18 cellular contexts compared by ENCODE assay signal in the genomic region with DNA sequence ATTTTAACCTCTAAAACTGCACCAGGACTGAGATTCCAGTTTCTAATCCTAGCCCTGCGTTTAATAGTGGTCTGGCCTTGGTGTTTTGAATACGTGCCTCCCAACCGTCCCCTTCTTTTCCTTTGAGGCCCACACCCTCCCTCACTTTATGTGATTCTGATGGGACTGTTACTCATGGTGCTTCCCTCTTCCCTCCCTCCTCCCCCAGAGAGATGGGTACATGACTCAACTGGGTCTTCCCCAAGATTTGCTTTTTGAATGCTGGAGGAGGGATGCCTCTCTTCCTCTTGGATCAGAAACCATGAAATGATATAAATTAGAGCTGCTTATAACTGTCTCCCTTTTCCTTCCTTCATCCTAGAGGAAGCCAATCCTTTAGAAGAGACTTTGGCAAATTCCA. TPM values are rescaled to one million over a fixed set of nuclear protein-coding genes. Genes with fewer than 3 reads are reported as not detected.
DNase-seq lines count a peak whose midpoint lies in the region; ATAC-seq and TF ChIP-seq lines count a peak whose summit lies in the region.
"Had no signal": no experiment of that assay in that cellular context is flagged by ENCODE, and none has a peak within 500 bp of the region (broad histone marks: within the 10 kb centered on the region; RNA-seq: fewer than 3 reads in every experiment).

No MANE protein-coding gene starts in this region.

- H3K27ac Mint-ChIP-seq in GM23338 (no peak overlapping the region), Caco-2 (ENCODE audit: unreplicated experiment) (no peak overlapping the region)
- no peak overlapping the region for H3K27ac Mint-ChIP-seq in T-helper 2 cell treated with Interferon-gamma antibody and Interleukin-4, amounts not matched to agents 5 μg/mL and 100 μg/mL, for 36 hours
- H3K27ac Mint-ChIP-seq: activated T-cell treated with anti-CD3 and anti-CD28 coated beads, Interleukin-2, amount 50 U/mL, for 72 hours; nephron had no signal

- POLR2A ChIA-PET in Caco-2 (lab: Charles Lee) = no interaction called here

- H3K27me3 Mint-ChIP-seq in GM23338 (ENCODE audit: insufficient read depth, low read depth, poor library complexity) (no peaks in the 10 kb centered on the region), Caco-2 (ENCODE audit: insufficient read depth, unreplicated experiment) (no peaks in the 10 kb centered on the region)
- peaks cover 3% of the 10 kb centered on the region for H3K27me3 Mint-ChIP-seq in T-helper 2 cell treated with Interferon-gamma antibody and Interleukin-4, amounts not matched to agents 5 μg/mL and 100 μg/mL, for 36 hours (ENCODE audit: low read depth)

- no peak overlapping the region for H3K4me3 Mint-ChIP-seq in GM23338
- H3K4me3 Mint-ChIP-seq in T-helper 2 cell treated with Interferon-gamma antibody and Interleukin-4, amounts not matched to agents 5 μg/mL and 100 μg/mL, for 36 hours = no peak overlapping the region
- H3K4me3 Mint-ChIP-seq in Caco-2 (ENCODE audit: unreplicated experiment) = no peak overlapping the region
- H3K4me3 Mint-ChIP-seq: activated T-cell treated with anti-CD3 and anti-CD28 coated beads, Interleukin-2, amount 50 U/mL, for 72 hours; nephron had no signal

- H3K4me3 ChIP-seq in GM23338 = no peak overlapping the region
- no peak overlapping the region for H3K4me3 ChIP-seq in Caco-2 (ENCODE audit: low read depth, low read length)
- H3K4me3 ChIP-seq: ascending aorta, transverse colon had no signal

- H3K9me3 Mint-ChIP-seq in GM23338 (no peaks in the 10 kb centered on the region; the same call in 2 of the 3 replicates), Caco-2 (ENCODE audit: unreplicated experiment) (no peaks in the 10 kb centered on the region)
- H3K9me3 Mint-ChIP-seq in T-helper 2 cell treated with Interferon-gamma antibody and Interleukin-4, amounts not matched to agents 5 μg/mL and 100 μg/mL, for 36 hours = no peaks in the 10 kb centered on the region
- H3K9me3 Mint-ChIP-seq: activated T-cell treated with anti-CD3 and anti-CD28 coated beads, Interleukin-2, amount 50 U/mL, for 72 hours; nephron had no signal

- no peaks in the 10 kb centered on the region for H4K20me1 ChIP-seq in GM23338 (replicated peaks; ENCODE audit: insufficient read depth)

- H3K27me3 ChIP-seq in GM23338 (ENCODE audit: insufficient read depth) = no peaks in the 10 kb centered on the region
- H3K27me3 ChIP-seq in Caco-2 (replicated peaks; ENCODE audit: control insufficient read depth, insufficient read depth, low read length) = no peaks in the 10 kb centered on the region
- H3K27me3 ChIP-seq: ascending aorta, transverse colon had no signal

- H3K36me3 ChIP-seq in GM23338 (ENCODE audit: insufficient read depth) (no peaks in the 10 kb centered on the region), Caco-2 (ENCODE audit: control insufficient read depth, insufficient read depth, low read length) (no peaks in the 10 kb centered on the region)
- H3K36me3 ChIP-seq: ascending aorta, transverse colon had no signal

- H3K79me2 ChIP-seq in GM23338 (replicated peaks; ENCODE audit: insufficient read depth) = no peaks in the 10 kb centered on the region

- DNase-seq in A172 (ENCODE audit: low spot score) (peak; percentile 26), GM23338 (ENCODE audit: low spot score) (no peak), T1000 (lab: John Stamatoyannopoulos, UW) (peak; percentile 23), hepatic stellate cell (ENCODE audit: low spot score) (peak; percentile 47), Caco-2 (no peak)
- no peak for DNase-seq in T-helper 2 cell treated with Interferon-gamma antibody and Interleukin-4, amounts not matched to agents 5 μg/mL and 100 μg/mL, for 36 hours (ENCODE audit: low spot score)
- DNase-seq: activated CD4-positive, alpha-beta T cell treated with anti-CD3 and anti-CD28 coated beads for 1 hour; activated T-cell treated with anti-CD3 and anti-CD28 coated beads, Interleukin-2, amount 50 U/mL, for 72 hours; effector CD4-positive, alpha-beta T cell; glutamatergic neuron; left colon; NCI-H1048; NCI-H345; transverse colon had no signal

- no peaks in the 10 kb centered on the region for H3K9me2 ChIP-seq in GM23338 (ENCODE audit: insufficient read depth)

- no TSS peak for BruUV-seq in Caco-2 (replicated peaks; lab: Mats Ljungman, UMichigan)

- H3F3A ChIP-seq in GM23338 (replicated peaks; ENCODE audit: low read depth) = no peaks in the 10 kb centered on the region

- ATAC-seq in GM23338 = no peak
- no peak for ATAC-seq in GM18873 (IDR thresholded peaks at IDR 0.05; ENCODE audit: low FRiP score, unreplicated experiment)
- no peak for ATAC-seq in GM21717 (IDR thresholded peaks at IDR 0.05; ENCODE audit: unreplicated experiment)
- ATAC-seq: left colon had no signal

- H3K4me1 ChIP-seq in GM23338 (ENCODE audit: insufficient read depth) (no peaks in the 10 kb centered on the region), Caco-2 (no peaks in the 10 kb centered on the region)
- H3K4me1 ChIP-seq: ascending aorta, transverse colon had no signal

- H3K4me2 ChIP-seq in GM23338 = no peak overlapping the region

- H3K36me3 Mint-ChIP-seq in GM23338 (ENCODE audit: low read depth) (no peaks in the 10 kb centered on the region), Caco-2 (ENCODE audit: insufficient read depth, unreplicated experiment) (no peaks in the 10 kb centered on the region)
- no peaks in the 10 kb centered on the region for H3K36me3 Mint-ChIP-seq in T-helper 2 cell treated with Interferon-gamma antibody and Interleukin-4, amounts not matched to agents 5 μg/mL and 100 μg/mL, for 36 hours (ENCODE audit: low read depth)

- H3K4me1 Mint-ChIP-seq in GM23338 (no peaks in the 10 kb centered on the region), Caco-2 (ENCODE audit: low read depth, unreplicated experiment) (peaks cover 6% of the 10 kb centered on the region)
- H3K4me1 Mint-ChIP-seq in T-helper 2 cell treated with Interferon-gamma antibody and Interleukin-4, amounts not matched to agents 5 μg/mL and 100 μg/mL, for 36 hours (ENCODE audit: low read depth) = no peaks in the 10 kb centered on the region
- H3K4me1 Mint-ChIP-seq: nephron had no signal

- intact Hi-C loops in Caco-2 (cut with micrococcal nuclease; ENCODE audit: unreplicated experiment) = no loop called here

- H3K9me3 ChIP-seq in Caco-2 = no peaks in the 10 kb centered on the region
- H3K9me3 ChIP-seq: ascending aorta, transverse colon had no signal

- TF ChIP-seq CTCF in GM23338 (conservative IDR thresholded peaks at IDR 0.05; ENCODE audit: low read depth in 2 of 2) (no peak), Caco-2 (IDR thresholded peaks at IDR 0.05; ENCODE audit: insufficient read depth in 1 of 2, low read depth in 1 of 2, low read length in 1 of 2, severe bottlenecking in 1 of 2, unreplicated experiment in 1 of 2) (no peak)

- CTCF ChIA-PET in Caco-2 (lab: Charles Lee) = no interaction called here

- H2AFZ ChIP-seq in GM23338 = peak overlapping the region; percentile 15; the same call in 1 of the 2 replicates

- no peak overlapping the region for H3K27ac ChIP-seq in GM23338 (ENCODE audit: low read depth)
- H3K27ac ChIP-seq: ascending aorta, transverse colon had no signal

TF ChIP-seq in GM23338, 12 proteins besides CTCF, POLR2A, EP300 and RAD21 (continues in another document):
- TF ChIP-seq STAT1 (IDR thresholded peaks at IDR 0.05; ENCODE audit: unreplicated experiment) = no peak
- no peak for TF ChIP-seq ETS1 (IDR thresholded peaks at IDR 0.05)
- TF ChIP-seq, protein P1, sequence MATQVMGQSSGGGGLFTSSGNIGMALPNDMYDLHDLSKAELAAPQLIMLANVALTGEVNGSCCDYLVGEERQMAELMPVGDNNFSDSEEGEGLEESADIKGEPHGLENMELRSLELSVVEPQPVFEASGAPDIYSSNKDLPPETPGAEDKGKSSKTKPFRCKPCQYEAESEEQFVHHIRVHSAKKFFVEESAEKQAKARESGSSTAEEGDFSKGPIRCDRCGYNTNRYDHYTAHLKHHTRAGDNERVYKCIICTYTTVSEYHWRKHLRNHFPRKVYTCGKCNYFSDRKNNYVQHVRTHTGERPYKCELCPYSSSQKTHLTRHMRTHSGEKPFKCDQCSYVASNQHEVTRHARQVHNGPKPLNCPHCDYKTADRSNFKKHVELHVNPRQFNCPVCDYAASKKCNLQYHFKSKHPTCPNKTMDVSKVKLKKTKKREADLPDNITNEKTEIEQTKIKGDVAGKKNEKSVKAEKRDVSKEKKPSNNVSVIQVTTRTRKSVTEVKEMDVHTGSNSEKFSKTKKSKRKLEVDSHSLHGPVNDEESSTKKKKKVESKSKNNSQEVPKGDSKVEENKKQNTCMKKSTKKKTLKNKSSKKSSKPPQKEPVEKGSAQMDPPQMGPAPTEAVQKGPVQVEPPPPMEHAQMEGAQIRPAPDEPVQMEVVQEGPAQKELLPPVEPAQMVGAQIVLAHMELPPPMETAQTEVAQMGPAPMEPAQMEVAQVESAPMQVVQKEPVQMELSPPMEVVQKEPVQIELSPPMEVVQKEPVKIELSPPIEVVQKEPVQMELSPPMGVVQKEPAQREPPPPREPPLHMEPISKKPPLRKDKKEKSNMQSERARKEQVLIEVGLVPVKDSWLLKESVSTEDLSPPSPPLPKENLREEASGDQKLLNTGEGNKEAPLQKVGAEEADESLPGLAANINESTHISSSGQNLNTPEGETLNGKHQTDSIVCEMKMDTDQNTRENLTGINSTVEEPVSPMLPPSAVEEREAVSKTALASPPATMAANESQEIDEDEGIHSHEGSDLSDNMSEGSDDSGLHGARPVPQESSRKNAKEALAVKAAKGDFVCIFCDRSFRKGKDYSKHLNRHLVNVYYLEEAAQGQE (IDR thresholded peaks at IDR 0.05; ENCODE audit: unreplicated experiment) = no peak
- TF ChIP-seq POLR2AphosphoS5 (IDR thresholded peaks at IDR 0.05; ENCODE audit: low read depth) = no peak
- no peak for TF ChIP-seq ZNF331 (CRISPR knock-in tag; IDR thresholded peaks at IDR 0.05; ENCODE audit: low read depth)
- no peak for TF ChIP-seq JUNB (IDR thresholded peaks at IDR 0.05; ENCODE audit: unreplicated experiment)

RNA-seq across cellular contexts. Expression of gene PPP2R5E, which starts 8.2 kb away (rescaled TPM):
- total RNA-seq in A172 (2014; rRNA removed; shearing (Covaris generic)) = 11.7 and 12.6 TPM in 2 replicates
- total RNA-seq in GM23338 (2014; rRNA removed; shearing (Covaris generic)) = 45.5 and 52.2 TPM in 2 replicates
- polyA plus RNA-seq in GM23338 (2016; fragmentation: Nextera tagmentation; extraction: Ambion mirVana) = 37.8 and 40.9 TPM in 2 replicates
- total RNA-seq in Caco-2 (2022) = 56.6 and 58.6 TPM in 2 replicates

Comparison
In these comparisons a context has a peak if more than half of its experiments do, and no peak if none do; other contexts are left out.
1. DNase-seq: peak in A172 (single experiment), T1000 (single experiment) and hepatic stellate cell (single experiment); none in GM23338 (single experiment), T-helper 2 cell treated with Interferon-gamma antibody and Interleukin-4, amounts not matched to agents 5 μg/mL and 100 μg/mL, for 36 hours (single experiment) and Caco-2 (0 of 2).